Comparison of ENCODE assay signal across 1 cellular context in genomic region chr14:23320584-23321571, GRCh38.
TF ChIP-seq lines count a peak whose summit lies in the region.

A gene with protein sequence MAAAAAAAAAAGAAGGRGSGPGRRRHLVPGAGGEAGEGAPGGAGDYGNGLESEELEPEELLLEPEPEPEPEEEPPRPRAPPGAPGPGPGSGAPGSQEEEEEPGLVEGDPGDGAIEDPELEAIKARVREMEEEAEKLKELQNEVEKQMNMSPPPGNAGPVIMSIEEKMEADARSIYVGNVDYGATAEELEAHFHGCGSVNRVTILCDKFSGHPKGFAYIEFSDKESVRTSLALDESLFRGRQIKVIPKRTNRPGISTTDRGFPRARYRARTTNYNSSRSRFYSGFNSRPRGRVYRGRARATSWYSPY (plus strand): TSS chr14:23321457. CDS start chr14:23321470, 13 bp downstream.

TF ChIP-seq in HepG2, 621 proteins besides CTCF, POLR2A, EP300 and RAD21 (continued from another document and continues in another):
- TF ChIP-seq MTERF4 (CRISPR knock-in tag; IDR thresholded peaks at IDR 0.05) (peak; percentile 93), ZNF382 (CRISPR knock-in tag; IDR thresholded peaks at IDR 0.05; ENCODE audit: borderline replicate concordance) (no peak), NFATC3 (CRISPR knock-in tag; IDR thresholded peaks at IDR 0.05) (peak; percentile 88; the same call in 1 of the 2 replicates), ZNF510 (CRISPR knock-in tag; IDR thresholded peaks at IDR 0.05; ENCODE audit: low read depth) (0 out of 2 replicates have a peak, but pooled peaks have one; percentile 78), SRSF1 (optimal IDR thresholded peaks at IDR 0.05; ENCODE audit: low read depth, low read length) (peak; percentile 76), AHR (CRISPR knock-in tag; IDR thresholded peaks at IDR 0.05) (peak; percentile 74), MXD4 (CRISPR knock-in tag; IDR thresholded peaks at IDR 0.05) (peak; percentile 95), DPF2 (CRISPR knock-in tag; IDR thresholded peaks at IDR 0.05; ENCODE audit: borderline replicate concordance, low read depth) (0 out of 2 replicates have a peak, but pooled peaks have one; percentile 10), ZNF713 (CRISPR knock-in tag; IDR thresholded peaks at IDR 0.05) (0 out of 2 replicates have a peak, but pooled peaks have one; percentile 65), RARG (CRISPR knock-in tag; IDR thresholded peaks at IDR 0.05; ENCODE audit: low read depth) (peak; percentile 79; the same call in 1 of the 2 replicates), KLF16 (CRISPR knock-in tag; IDR thresholded peaks at IDR 0.05) (peak; percentile 69 to 96; a peak in 3 of 4 replicates), ZBTB43 (CRISPR knock-in tag; conservative IDR thresholded peaks at IDR 0.05) (peak; percentile 92), POLR2AphosphoS5 (IDR thresholded peaks at IDR 0.05; ENCODE audit: low read depth, low read length) (peak; percentile 90), ZNF564 (CRISPR knock-in tag; IDR thresholded peaks at IDR 0.05) (peak; percentile 91), FOXK1 (CRISPR knock-in tag; IDR thresholded peaks at IDR 0.05; ENCODE audit: borderline replicate concordance, low read depth) (peak; percentile 90), ZSCAN22 (CRISPR knock-in tag; IDR thresholded peaks at IDR 0.05) (peak; percentile 66), HOXD1 (CRISPR knock-in tag; IDR thresholded peaks at IDR 0.05) (peak; percentile 96), SIN3A (IDR thresholded peaks at IDR 0.05; ENCODE audit: borderline replicate concordance, low read depth, low read length) (peak; percentile 88), PHF8 (CRISPR knock-in tag; IDR thresholded peaks at IDR 0.05) (peak; percentile 85), KAT8 (CRISPR knock-in tag; IDR thresholded peaks at IDR 0.05) (peak; percentile 100), NR2C2 (CRISPR knock-in tag; IDR thresholded peaks at IDR 0.05; ENCODE audit: borderline replicate concordance) (peak; percentile 96), ZC3H13 (CRISPR knock-in tag; IDR thresholded peaks at IDR 0.05) (peak; percentile 97), SPEN (CRISPR knock-in tag; IDR thresholded peaks at IDR 0.05; ENCODE audit: low read depth) (peak; percentile 100), NR2F1 (CRISPR knock-in tag; IDR thresholded peaks at IDR 0.05) (peak; percentile 52 to 71; a peak in 2 of 4 replicates), SRSF4 (IDR thresholded peaks at IDR 0.05; ENCODE audit: low read depth, low read length, poor library complexity, severe bottlenecking) (no peak), KDM3A (CRISPR knock-in tag; IDR thresholded peaks at IDR 0.05; ENCODE audit: low read depth) (peak; percentile 99), MXI1 (IDR thresholded peaks at IDR 0.05; ENCODE audit: borderline replicate concordance, low read depth, low read length) (peak; percentile 91; the same call in 2 of the 3 replicates), ZNF652 (CRISPR knock-in tag; IDR thresholded peaks at IDR 0.05; ENCODE audit: borderline replicate concordance, low read depth) (no peak; the same call in 1 of the 2 replicates), SOX6 (IDR thresholded peaks at IDR 0.05) (no peak), SOX6 (CRISPR knock-in tag; IDR thresholded peaks at IDR 0.05) (peak; percentile 88), ZNF687 (CRISPR knock-in tag; IDR thresholded peaks at IDR 0.05) (peak; percentile 99), PITX1 (CRISPR knock-in tag; IDR thresholded peaks at IDR 0.05) (peak; percentile 79), ZNF776 (CRISPR knock-in tag; IDR thresholded peaks at IDR 0.05) (peak; percentile 73; the same call in 1 of the 2 replicates)
- TF ChIP-seq, protein P1, sequence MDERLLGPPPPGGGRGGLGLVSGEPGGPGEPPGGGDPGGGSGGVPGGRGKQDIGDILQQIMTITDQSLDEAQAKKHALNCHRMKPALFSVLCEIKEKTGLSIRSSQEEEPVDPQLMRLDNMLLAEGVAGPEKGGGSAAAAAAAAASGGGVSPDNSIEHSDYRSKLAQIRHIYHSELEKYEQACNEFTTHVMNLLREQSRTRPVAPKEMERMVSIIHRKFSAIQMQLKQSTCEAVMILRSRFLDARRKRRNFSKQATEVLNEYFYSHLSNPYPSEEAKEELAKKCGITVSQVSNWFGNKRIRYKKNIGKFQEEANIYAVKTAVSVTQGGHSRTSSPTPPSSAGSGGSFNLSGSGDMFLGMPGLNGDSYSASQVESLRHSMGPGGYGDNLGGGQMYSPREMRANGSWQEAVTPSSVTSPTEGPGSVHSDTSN (CRISPR knock-in tag; IDR thresholded peaks at IDR 0.05), result peak; percentile 98
- TF ChIP-seq, protein P2, sequence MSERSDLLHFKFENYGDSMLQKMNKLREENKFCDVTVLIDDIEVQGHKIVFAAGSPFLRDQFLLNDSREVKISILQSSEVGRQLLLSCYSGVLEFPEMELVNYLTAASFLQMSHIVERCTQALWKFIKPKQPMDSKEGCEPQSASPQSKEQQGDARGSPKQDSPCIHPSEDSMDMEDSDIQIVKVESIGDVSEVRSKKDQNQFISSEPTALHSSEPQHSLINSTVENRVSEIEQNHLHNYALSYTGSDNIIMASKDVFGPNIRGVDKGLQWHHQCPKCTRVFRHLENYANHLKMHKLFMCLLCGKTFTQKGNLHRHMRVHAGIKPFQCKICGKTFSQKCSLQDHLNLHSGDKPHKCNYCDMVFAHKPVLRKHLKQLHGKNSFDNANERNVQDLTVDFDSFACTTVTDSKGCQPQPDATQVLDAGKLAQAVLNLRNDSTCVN (CRISPR knock-in tag; IDR thresholded peaks at IDR 0.05; ENCODE audit: borderline replicate concordance), result peak; percentile 85; the same call in 1 of the 2 replicates
- TF ChIP-seq, protein P3, sequence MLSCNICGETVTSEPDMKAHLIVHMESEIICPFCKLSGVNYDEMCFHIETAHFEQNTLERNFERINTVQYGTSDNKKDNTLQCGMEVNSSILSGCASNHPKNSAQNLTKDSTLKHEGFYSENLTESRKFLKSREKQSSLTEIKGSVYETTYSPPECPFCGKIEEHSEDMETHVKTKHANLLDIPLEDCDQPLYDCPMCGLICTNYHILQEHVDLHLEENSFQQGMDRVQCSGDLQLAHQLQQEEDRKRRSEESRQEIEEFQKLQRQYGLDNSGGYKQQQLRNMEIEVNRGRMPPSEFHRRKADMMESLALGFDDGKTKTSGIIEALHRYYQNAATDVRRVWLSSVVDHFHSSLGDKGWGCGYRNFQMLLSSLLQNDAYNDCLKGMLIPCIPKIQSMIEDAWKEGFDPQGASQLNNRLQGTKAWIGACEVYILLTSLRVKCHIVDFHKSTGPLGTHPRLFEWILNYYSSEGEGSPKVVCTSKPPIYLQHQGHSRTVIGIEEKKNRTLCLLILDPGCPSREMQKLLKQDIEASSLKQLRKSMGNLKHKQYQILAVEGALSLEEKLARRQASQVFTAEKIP (CRISPR knock-in tag; IDR thresholded peaks at IDR 0.05; ENCODE audit: borderline replicate concordance), result no peak
- TF ChIP-seq, protein P4, sequence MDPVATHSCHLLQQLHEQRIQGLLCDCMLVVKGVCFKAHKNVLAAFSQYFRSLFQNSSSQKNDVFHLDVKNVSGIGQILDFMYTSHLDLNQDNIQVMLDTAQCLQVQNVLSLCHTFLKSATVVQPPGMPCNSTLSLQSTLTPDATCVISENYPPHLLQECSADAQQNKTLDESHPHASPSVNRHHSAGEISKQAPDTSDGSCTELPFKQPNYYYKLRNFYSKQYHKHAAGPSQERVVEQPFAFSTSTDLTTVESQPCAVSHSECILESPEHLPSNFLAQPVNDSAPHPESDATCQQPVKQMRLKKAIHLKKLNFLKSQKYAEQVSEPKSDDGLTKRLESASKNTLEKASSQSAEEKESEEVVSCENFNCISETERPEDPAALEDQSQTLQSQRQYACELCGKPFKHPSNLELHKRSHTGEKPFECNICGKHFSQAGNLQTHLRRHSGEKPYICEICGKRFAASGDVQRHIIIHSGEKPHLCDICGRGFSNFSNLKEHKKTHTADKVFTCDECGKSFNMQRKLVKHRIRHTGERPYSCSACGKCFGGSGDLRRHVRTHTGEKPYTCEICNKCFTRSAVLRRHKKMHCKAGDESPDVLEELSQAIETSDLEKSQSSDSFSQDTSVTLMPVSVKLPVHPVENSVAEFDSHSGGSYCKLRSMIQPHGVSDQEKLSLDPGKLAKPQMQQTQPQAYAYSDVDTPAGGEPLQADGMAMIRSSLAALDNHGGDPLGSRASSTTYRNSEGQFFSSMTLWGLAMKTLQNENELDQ (CRISPR knock-in tag; IDR thresholded peaks at IDR 0.05; ENCODE audit: borderline replicate concordance), result peak; percentile 94
- TF ChIP-seq, protein P5, sequence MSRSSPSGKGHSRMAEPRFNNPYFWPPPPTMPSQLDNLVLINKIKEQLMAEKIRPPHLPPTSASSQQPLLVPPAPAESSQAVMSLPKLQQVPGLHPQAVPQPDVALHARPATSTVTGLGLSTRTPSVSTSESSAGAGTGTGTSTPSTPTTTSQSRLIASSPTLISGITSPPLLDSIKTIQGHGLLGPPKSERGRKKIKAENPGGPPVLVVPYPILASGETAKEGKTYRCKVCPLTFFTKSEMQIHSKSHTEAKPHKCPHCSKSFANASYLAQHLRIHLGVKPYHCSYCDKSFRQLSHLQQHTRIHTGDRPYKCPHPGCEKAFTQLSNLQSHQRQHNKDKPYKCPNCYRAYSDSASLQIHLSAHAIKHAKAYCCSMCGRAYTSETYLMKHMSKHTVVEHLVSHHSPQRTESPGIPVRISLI (CRISPR knock-in tag; IDR thresholded peaks at IDR 0.05; ENCODE audit: borderline replicate concordance), result peak; percentile 65; the same call in 1 of the 2 replicates
- TF ChIP-seq, protein P6, sequence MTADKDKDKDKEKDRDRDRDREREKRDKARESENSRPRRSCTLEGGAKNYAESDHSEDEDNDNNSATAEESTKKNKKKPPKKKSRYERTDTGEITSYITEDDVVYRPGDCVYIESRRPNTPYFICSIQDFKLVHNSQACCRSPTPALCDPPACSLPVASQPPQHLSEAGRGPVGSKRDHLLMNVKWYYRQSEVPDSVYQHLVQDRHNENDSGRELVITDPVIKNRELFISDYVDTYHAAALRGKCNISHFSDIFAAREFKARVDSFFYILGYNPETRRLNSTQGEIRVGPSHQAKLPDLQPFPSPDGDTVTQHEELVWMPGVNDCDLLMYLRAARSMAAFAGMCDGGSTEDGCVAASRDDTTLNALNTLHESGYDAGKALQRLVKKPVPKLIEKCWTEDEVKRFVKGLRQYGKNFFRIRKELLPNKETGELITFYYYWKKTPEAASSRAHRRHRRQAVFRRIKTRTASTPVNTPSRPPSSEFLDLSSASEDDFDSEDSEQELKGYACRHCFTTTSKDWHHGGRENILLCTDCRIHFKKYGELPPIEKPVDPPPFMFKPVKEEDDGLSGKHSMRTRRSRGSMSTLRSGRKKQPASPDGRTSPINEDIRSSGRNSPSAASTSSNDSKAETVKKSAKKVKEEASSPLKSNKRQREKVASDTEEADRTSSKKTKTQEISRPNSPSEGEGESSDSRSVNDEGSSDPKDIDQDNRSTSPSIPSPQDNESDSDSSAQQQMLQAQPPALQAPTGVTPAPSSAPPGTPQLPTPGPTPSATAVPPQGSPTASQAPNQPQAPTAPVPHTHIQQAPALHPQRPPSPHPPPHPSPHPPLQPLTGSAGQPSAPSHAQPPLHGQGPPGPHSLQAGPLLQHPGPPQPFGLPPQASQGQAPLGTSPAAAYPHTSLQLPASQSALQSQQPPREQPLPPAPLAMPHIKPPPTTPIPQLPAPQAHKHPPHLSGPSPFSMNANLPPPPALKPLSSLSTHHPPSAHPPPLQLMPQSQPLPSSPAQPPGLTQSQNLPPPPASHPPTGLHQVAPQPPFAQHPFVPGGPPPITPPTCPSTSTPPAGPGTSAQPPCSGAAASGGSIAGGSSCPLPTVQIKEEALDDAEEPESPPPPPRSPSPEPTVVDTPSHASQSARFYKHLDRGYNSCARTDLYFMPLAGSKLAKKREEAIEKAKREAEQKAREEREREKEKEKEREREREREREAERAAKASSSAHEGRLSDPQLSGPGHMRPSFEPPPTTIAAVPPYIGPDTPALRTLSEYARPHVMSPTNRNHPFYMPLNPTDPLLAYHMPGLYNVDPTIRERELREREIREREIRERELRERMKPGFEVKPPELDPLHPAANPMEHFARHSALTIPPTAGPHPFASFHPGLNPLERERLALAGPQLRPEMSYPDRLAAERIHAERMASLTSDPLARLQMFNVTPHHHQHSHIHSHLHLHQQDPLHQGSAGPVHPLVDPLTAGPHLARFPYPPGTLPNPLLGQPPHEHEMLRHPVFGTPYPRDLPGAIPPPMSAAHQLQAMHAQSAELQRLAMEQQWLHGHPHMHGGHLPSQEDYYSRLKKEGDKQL (CRISPR knock-in tag; IDR thresholded peaks at IDR 0.05; ENCODE audit: low read depth), result 0 out of 2 replicates have a peak, but pooled peaks have one; percentile 6
